8 cellular contexts compared by ENCODE assay signal in the genomic region with DNA sequence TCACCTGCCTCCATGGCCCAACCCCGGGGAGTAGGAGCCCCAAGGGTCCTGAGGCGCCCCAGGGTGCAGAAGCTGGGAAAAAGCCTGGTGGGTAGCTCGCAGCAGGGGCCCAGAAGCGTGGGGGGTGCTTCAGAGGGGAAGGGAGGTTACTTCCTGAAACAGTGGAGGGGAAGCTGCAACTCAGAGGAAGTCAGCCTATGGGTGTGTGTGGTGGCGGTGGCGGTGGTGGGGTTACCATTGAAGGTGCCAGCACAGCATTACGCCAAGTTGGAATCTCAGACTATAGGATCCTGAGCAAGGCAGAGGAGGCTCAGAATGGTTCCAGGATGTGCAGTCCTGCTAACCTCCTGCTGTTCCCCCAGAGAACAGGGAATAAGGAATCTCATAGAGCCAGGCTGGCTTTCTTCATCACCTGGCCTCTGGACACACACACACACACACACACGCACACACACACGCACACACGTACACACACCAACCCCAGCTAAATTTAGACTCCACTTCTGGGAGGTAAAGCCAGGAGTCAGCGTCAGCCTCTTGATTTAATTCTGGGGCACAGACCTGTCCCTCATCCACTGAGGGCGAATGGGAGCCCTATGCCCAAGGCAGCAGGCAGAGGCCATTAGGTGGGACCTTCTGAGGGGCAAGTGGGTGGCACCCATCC. TPM values are rescaled to one million over a fixed set of nuclear protein-coding genes. Genes with fewer than 3 reads are reported as not detected.
A peak's percentile ranks its signal among the peaks of the same experiment; 100 is the strongest.
DNase-seq lines count a peak whose midpoint lies in the region; ATAC-seq and TF ChIP-seq lines count a peak whose summit lies in the region.

No MANE protein-coding gene starts in this region.

- POLR2A ChIA-PET in RWPE1 (lab: Yijun Ruan, JAX; ENCODE audit: low non-redundant PET) = interaction anchor here (0.5 kb wide), 2 partner anchors 34 to 48 kb away, joined by 3 read pairs; no protein-coding TSS in a partner anchor

- ATAC-seq in GM21515 (IDR thresholded peaks at IDR 0.05; ENCODE audit: unreplicated experiment) (peak; percentile 28), psoas muscle (peak; percentile 77 to 87 (median 85)), GM21528 (IDR thresholded peaks at IDR 0.05; ENCODE audit: low FRiP score, unreplicated experiment) (no peak)

- intact Hi-C loops in head of caudate nucleus (cut with DNase I) (no loop called here), psoas muscle (cut with DNase I) (loop anchor here (5.0 to 10.0 kb wide), 3 partner anchors 42 to 270 kb away; partner anchors contain the start of genes ILF2 (in 1 of the 2), NPR1 (in 1 of the 2) and RAB13 (in 1 of the 2))

- H3K36me3 ChIP-seq in psoas muscle (ENCODE audit: insufficient read depth in 1 of 2, low read depth in 1 of 2) = peaks cover 6 to 59% of the 10 kb centered on the region in 2 donors

- WGBS in psoas muscle, 3 donors = 29 to 34% (median 32%) methylated on average over 12 of the region's 12 CpGs

- H3K27ac ChIP-seq in RWPE1 (peak overlapping the region; percentile 92), psoas muscle (peak overlapping the region; percentile 94)

- peaks cover 24% of the 10 kb centered on the region for H3K4me1 ChIP-seq in psoas muscle

- TF ChIP-seq CTCF in RWPE1 (conservative IDR thresholded peaks at IDR 0.05; ENCODE audit: low read depth) (no peak), psoas muscle (IDR thresholded peaks at IDR 0.05) (no peak)

- H3K9me3 ChIP-seq in psoas muscle = no peaks in the 10 kb centered on the region

- H3K27me3 ChIP-seq in psoas muscle (ENCODE audit: insufficient read depth in 3 of 3, low read length in 2 of 3) = no peaks in the 10 kb centered on the region

- DNase-seq in AG08396 (ENCODE audit: low spot score) (peak; percentile 53), RWPE1 (ENCODE audit: low spot score) (no peak), head of caudate nucleus (peak in 23 of 42 donors; percentile 18 to 62 (median 42)), psoas muscle (peak; percentile 65 to 90), D341Med (ENCODE audit: low spot score) (no peak)
- DNase-seq in activated gamma-delta T cell treated with anti-CD3 and anti-CD28 coated beads, Interleukin-2, amount 50 U/mL, for 16 hours (ENCODE audit: low read depth) = peak; percentile 72

- CTCF ChIA-PET in RWPE1 (lab: Yijun Ruan, JAX) = interaction anchor here (0.9 kb wide), 1 partner anchor 138 kb away, joined by 3 read pairs; no protein-coding TSS in a partner anchor

- peak overlapping the region; percentile 99 for H3K4me3 ChIP-seq in psoas muscle

RNA-seq across cellular contexts. Expression of gene DENND4B, which starts 1.3 kb away (rescaled TPM):
- 10 to 100 TPM; 47.1 to 75.4 (median 50.3) TPM for total RNA-seq in psoas muscle
- 10 to 100 TPM; 23.1 to 40.4 (median 23.5) TPM for polyA plus RNA-seq in psoas muscle

RNA-seq across cellular contexts. Expression of gene CRTC2, which starts 13.1 kb away (rescaled TPM):
- total RNA-seq in psoas muscle = 10 to 100 TPM; 17.0 to 39.0 (median 27.6) TPM
- 10 to 100 TPM; 31.3 to 54.6 (median 31.3) TPM for polyA plus RNA-seq in psoas muscle

RNA-seq across cellular contexts. Expression of gene SLC39A1, which starts 18.1 kb away (rescaled TPM):
- 10 to 100 TPM; 21.9 to 58.2 (median 38.0) TPM for total RNA-seq in psoas muscle
- 10 to 100 TPM; 46.7 to 85.3 (median 65.9) TPM for polyA plus RNA-seq in psoas muscle

RNA-seq across cellular contexts. Expression of gene CREB3L4, which starts 22.4 kb away (rescaled TPM):
- total RNA-seq in psoas muscle = 1 to 10 TPM; 3.7 to 5.6 (median 5.0) TPM
- 10 to 100 TPM in 1 of 3 donors, 1 to 10 TPM in 2; 4.3 to 12.6 (median 6.3) TPM for polyA plus RNA-seq in psoas muscle

RNA-seq across cellular contexts. Expression of gene GATAD2B, which starts 22.5 kb away (rescaled TPM):
- total RNA-seq in psoas muscle = 10 to 100 TPM; 34.8 to 53.1 (median 43.1) TPM
- 1 to 10 TPM; 3.4 to 9.4 (median 5.7) TPM for polyA plus RNA-seq in psoas muscle

Comparison
In these comparisons a context has a peak if more than half of its experiments do, and no peak if none do; other contexts are left out.
1. DNase-seq: peak in AG08396 (single experiment), activated gamma-delta T cell treated with anti-CD3 and anti-CD28 coated beads, Interleukin-2, amount 50 U/mL, for 16 hours (single experiment), head of caudate nucleus (23 of 42) and psoas muscle (2 of 2); none in RWPE1 (single experiment) and D341Med (single experiment).